ENCODE assay signal across 8 cellular contexts in genomic region chr19:2782936-2783780, GRCh38. TPM values are rescaled to one million over a fixed set of nuclear protein-coding genes. Genes with fewer than 3 reads are reported as not detected.
DNase-seq lines count a peak whose midpoint lies in the region; ATAC-seq and TF ChIP-seq lines count a peak whose summit lies in the region.

A gene with protein sequence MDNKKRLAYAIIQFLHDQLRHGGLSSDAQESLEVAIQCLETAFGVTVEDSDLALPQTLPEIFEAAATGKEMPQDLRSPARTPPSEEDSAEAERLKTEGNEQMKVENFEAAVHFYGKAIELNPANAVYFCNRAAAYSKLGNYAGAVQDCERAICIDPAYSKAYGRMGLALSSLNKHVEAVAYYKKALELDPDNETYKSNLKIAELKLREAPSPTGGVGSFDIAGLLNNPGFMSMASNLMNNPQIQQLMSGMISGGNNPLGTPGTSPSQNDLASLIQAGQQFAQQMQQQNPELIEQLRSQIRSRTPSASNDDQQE (minus strand): TSS chr19:2783273. CDS start chr19:2769068, 14,205 bp downstream.

- H3K4me3 ChIP-seq in BJ (ENCODE audit: low read depth, low read length) (peak within 1 kb of the TSS; percentile 94), choroid plexus epithelial cell (ENCODE audit: low read depth, low read length) (peak within 1 kb of the TSS; percentile 100), kidney epithelial cell (ENCODE audit: low read depth, low read length) (peak within 1 kb of the TSS; percentile 95)

- 0 out of 2 replicates have a peak, but pooled peaks cover 1% of the 10 kb centered on the region for H3K36me3 ChIP-seq in BJ (ENCODE audit: control insufficient read depth, insufficient read depth, low read length)
- no peaks in the 10 kb centered on the region for H3K36me3 ChIP-seq in kidney epithelial cell (ENCODE audit: control insufficient read depth, insufficient read depth, low read length)

- CTCF ChIA-PET in BJ (lab: Yijun Ruan, JAX): interaction anchor here (1.1 to 1.2 kb wide), 2 partner anchors 33 to 40 kb away, joined by 3 read pairs; no protein-coding TSS in a partner anchor
- CTCF ChIA-PET in activated CD4-positive, alpha-beta T cell treated with anti-CD3 and anti-CD28 coated beads for 36 hours (lab: Charles Lee): interaction anchor here (0.6 to 1.1 kb wide), 2 partner anchors 135 to 1111 kb away, joined by 3 to 4 read pairs; no protein-coding TSS in a partner anchor

- peak within 1 kb of the TSS; percentile 91 for H3K4me3 Mint-ChIP-seq in activated CD4-positive, alpha-beta T cell treated with anti-CD3 and anti-CD28 coated beads for 36 hours

- ATAC-seq in HG03442 (IDR thresholded peaks at IDR 0.05; ENCODE audit: unreplicated experiment): peak; percentile 63
- peak; percentile 84 for ATAC-seq in activated CD4-positive, alpha-beta T cell treated with anti-CD3 and anti-CD28 coated beads for 36 hours

- no peaks in the 10 kb centered on the region for H3K27me3 Mint-ChIP-seq in activated CD4-positive, alpha-beta T cell treated with anti-CD3 and anti-CD28 coated beads for 36 hours

- intact Hi-C loops in activated CD4-positive, alpha-beta T cell treated with anti-CD3 and anti-CD28 coated beads for 36 hours (cut with DNase I, micrococcal nuclease): loop anchor here (1.0 to 10.0 kb wide), 11 partner anchors 34 to 723 kb away; partner anchors contain the start of genes DOT1L (in 1 of the 2), FZR1 (in 1 of the 2), IZUMO4 (in 1 of the 2) and LMNB2 (in 1 of the 2)

- POLR2A ChIA-PET in BJ (lab: Charles Lee): interaction anchor here (0.9 kb wide), 1 partner anchor 320 kb away, joined by 4 read pairs; no protein-coding TSS in a partner anchor
- POLR2A ChIA-PET in activated CD4-positive, alpha-beta T cell treated with anti-CD3 and anti-CD28 coated beads for 36 hours (lab: Charles Lee): interaction anchor here (0.6 kb wide), 1 partner anchor 721 kb away, joined by 3 read pairs; no protein-coding TSS in a partner anchor

- H3K36me3 Mint-ChIP-seq in activated CD4-positive, alpha-beta T cell treated with anti-CD3 and anti-CD28 coated beads for 36 hours (ENCODE audit: low read depth): peaks cover 17% of the 10 kb centered on the region

- H3K27me3 ChIP-seq in BJ (ENCODE audit: control insufficient read depth, insufficient read depth, low read length) (no peaks in the 10 kb centered on the region), kidney epithelial cell (ENCODE audit: control insufficient read depth, insufficient read depth, low read length) (no peaks in the 10 kb centered on the region)

- H3K27ac Mint-ChIP-seq in activated CD4-positive, alpha-beta T cell treated with anti-CD3 and anti-CD28 coated beads for 36 hours: peak within 1 kb of the TSS; percentile 98

- H3K9me3 Mint-ChIP-seq in activated CD4-positive, alpha-beta T cell treated with anti-CD3 and anti-CD28 coated beads for 36 hours (ENCODE audit: low read depth): no peaks in the 10 kb centered on the region

- peak; percentile 93 for DNase-seq in BJ (ENCODE audit: low read depth)
- DNase-seq in GM19238 (ENCODE audit: insufficient read length, low spot score): peak; percentile 97
- DNase-seq in NCI-H524 (lab: John Stamatoyannopoulos, UW): peak; percentile 99 to 100
- DNase-seq in activated CD4-positive, alpha-beta T cell treated with anti-CD3 and anti-CD28 coated beads for 36 hours: peak; percentile 98
- DNase-seq in choroid plexus epithelial cell (ENCODE audit: low read depth): peak; percentile 100
- peak; percentile 95 for DNase-seq in kidney epithelial cell (ENCODE audit: low read depth)
- peak; percentile 95 to 97 for DNase-seq in stimulated activated CD4-positive, alpha-beta T cell treated with anti-CD3 and anti-CD28 coated beads, Interleukin-15, amount 100 ng/mL, for 48 hours (ENCODE audit: low read depth in 2 of 2)

- peaks cover 58% of the 10 kb centered on the region for H3K4me1 Mint-ChIP-seq in activated CD4-positive, alpha-beta T cell treated with anti-CD3 and anti-CD28 coated beads for 36 hours

- TF ChIP-seq CTCF in BJ (IDR thresholded peaks at IDR 0.05; ENCODE audit: insufficient read depth, low read depth, low read length): peak; percentile 65
- TF ChIP-seq CTCF in choroid plexus epithelial cell (conservative IDR thresholded peaks at IDR 0.05; ENCODE audit: low read depth, low read length): peak; percentile 53
- peak; percentile 40 for TF ChIP-seq CTCF in kidney epithelial cell (IDR thresholded peaks at IDR 0.05; ENCODE audit: insufficient read depth, low read length, poor library complexity, severe bottlenecking)

RNA-seq across cellular contexts. Expression of the gene that starts here (rescaled TPM):
- polyA plus RNA-seq in BJ (2011; rRNA removed): 45.2 and 88.2 TPM in 2 replicates
- 21.1 and 32.7 TPM in 2 replicates for polyA minus RNA-seq in BJ (2011; rRNA and poly(A)+ RNA removed)
- total RNA-seq in activated CD4-positive, alpha-beta T cell treated with anti-CD3 and anti-CD28 coated beads for 36 hours: 10 to 100 TPM; 53.0 to 62.2 TPM
- 70.7 and 80.2 TPM in 2 replicates for total RNA-seq in kidney epithelial cell

Comparison
In these comparisons a context has a peak if more than half of its experiments do, and no peak if none do; other contexts are left out.
1. Peak in every context shown above with its lines: DNase-seq, ATAC-seq and H3K4me3 ChIP-seq.